In genomic region chr3:184645304-184645703, GRCh38 we compare ENCODE assay signal across 13 cellular contexts.
A peak's percentile ranks its signal among the peaks of the same experiment; 100 is the strongest.
DNase-seq lines count a peak whose midpoint lies in the region; ATAC-seq, FAIRE-seq and TF ChIP-seq lines count a peak whose summit lies in the region.
"Had no signal": no experiment of that assay in that cellular context is flagged by ENCODE, and none has a peak within 500 bp of the region (broad histone marks: within the 10 kb centered on the region; RNA-seq: fewer than 3 reads in every experiment).

No MANE protein-coding gene starts in this region.

- H3K4me3 ChIP-seq in PC-3 (ENCODE audit: low read length) = no peak overlapping the region
- H3K4me3 ChIP-seq in transverse colon = no peak overlapping the region
- H3K4me3 ChIP-seq: esophagus muscularis mucosa, thyroid gland had no signal

- CTCF ChIA-PET in PC-3 (lab: Charles Lee) = no interaction called here

- no peak overlapping the region for H2AFZ ChIP-seq in PC-3 (ENCODE audit: low read length)

- H3K27ac ChIP-seq in PC-3 (ENCODE audit: low read length) (no peak overlapping the region), transverse colon (no peak overlapping the region)
- H3K27ac ChIP-seq: esophagus muscularis mucosa, thyroid gland had no signal

- POLR2A ChIA-PET in PC-3 (lab: Charles Lee; ENCODE audit: unreplicated experiment) = no interaction called here

- H3K27me3 ChIP-seq in PC-3 (ENCODE audit: low read length) (no peaks in the 10 kb centered on the region), transverse colon (no peaks in the 10 kb centered on the region)
- H3K27me3 ChIP-seq: esophagus muscularis mucosa, thyroid gland had no signal

- H3K36me3 ChIP-seq in PC-3 (ENCODE audit: low read depth, low read length) (no peaks in the 10 kb centered on the region), transverse colon (no peaks in the 10 kb centered on the region)
- H3K36me3 ChIP-seq: esophagus muscularis mucosa, thyroid gland had no signal

- H3K79me2 ChIP-seq in PC-3 (ENCODE audit: low read length) = no peaks in the 10 kb centered on the region

- TF ChIP-seq EP300 in transverse colon (IDR thresholded peaks at IDR 0.05; ENCODE audit: low read depth) = no peak

- in situ Hi-C loops in transverse colon (cut with MboI; ENCODE audit: low pct_ligation_motif_present in 1 of 4, low pct_unique_long_range_greater_than_20kb in 1 of 4, low sequenced_read_pairs in 3 of 4) = no loop called here

- H3K9me2 ChIP-seq in PC-3 (replicated peaks; ENCODE audit: low read length) = no peaks in the 10 kb centered on the region

- no peak overlapping the region for H3K4me2 ChIP-seq in PC-3 (ENCODE audit: low read length)

- BruUV-seq in PC-3 (replicated peaks; lab: Mats Ljungman, UMichigan) = no TSS peak

- H3K9ac ChIP-seq in PC-3 (ENCODE audit: low read length) = no peak overlapping the region

- TF ChIP-seq POLR2A in transverse colon (IDR thresholded peaks at IDR 0.05) = no peak

- FAIRE-seq in islet of Langerhans (lab: Jason Lieb, UNC) = peak; percentile 76
- FAIRE-seq: D721Med had no signal

- no peaks in the 10 kb centered on the region for H4K20me1 ChIP-seq in PC-3 (ENCODE audit: low read length)

- DNase-seq in NCI-H2227 (lab: John Stamatoyannopoulos, UW; ENCODE audit: unreplicated experiment) (peak; percentile 19), NCI-H2227 treated with DMSO at 0.1 percent for 48 hours (lab: John Stamatoyannopoulos, UW) (no peak), PC-3 (no peak), transverse colon (peak; percentile 27), hypothalamus (lab: John Stamatoyannopoulos, UW) (no peak), NCI-H2171 treated with DMSO at 0.1 percent for 48 hours (lab: John Stamatoyannopoulos, UW) (no peak)
- DNase-seq: activated naive CD4-positive, alpha-beta T cell treated with anti-CD3 and anti-CD28 coated beads, Interleukin-2, amount 10 ng/mL, durations not matched to agents 7 days and 5 days; thyroid gland had no signal

- H3K9me3 ChIP-seq in PC-3 (ENCODE audit: low read length) (no peaks in the 10 kb centered on the region), transverse colon (no peaks in the 10 kb centered on the region)
- H3K9me3 ChIP-seq: esophagus muscularis mucosa, thyroid gland had no signal

- ATAC-seq in PC-3 (peak; percentile 22; the same call in 1 of the 2 replicates), HG03175 (IDR thresholded peaks at IDR 0.05; ENCODE audit: unreplicated experiment) (no peak)
- ATAC-seq: HCT116 had no signal

- no peaks in the 10 kb centered on the region for H3K4me1 ChIP-seq in PC-3 (ENCODE audit: insufficient read depth, low read length)
- H3K4me1 ChIP-seq in transverse colon = peaks cover 0 to 9% (median 6%) of the 10 kb centered on the region in 4 donors
- H3K4me1 ChIP-seq: esophagus muscularis mucosa, thyroid gland had no signal

- no peak for TF ChIP-seq CTCF in PC-3 (conservative IDR thresholded peaks at IDR 0.05; ENCODE audit: low read depth, low read length)
- no peak for TF ChIP-seq CTCF in transverse colon (IDR thresholded peaks at IDR 0.05)

- no peaks in the 10 kb centered on the region for H3F3A ChIP-seq in PC-3 (ENCODE audit: low read length, unreplicated experiment)

- WGBS in transverse colon (ENCODE audit: low coverage in 1 of 2), 2 donors = 70% methylated on average over 1 of the region's 1 CpG; no CpG with 5 or more reads in 1 of the 2 donors

- intact Hi-C loops in PC-3 (cut with micrococcal nuclease) (no loop called here), transverse colon (cut with DNase I; ENCODE audit: low total_unique reads) (no loop called here)

Comparison
In these comparisons a context has a peak if more than half of its experiments do, and no peak if none do; other contexts are left out.
1. DNase-seq: peak in NCI-H2227 (single experiment) and transverse colon (single experiment); none in NCI-H2227 treated with DMSO at 0.1 percent for 48 hours (single experiment), PC-3 (single experiment), hypothalamus (0 of 51) and NCI-H2171 treated with DMSO at 0.1 percent for 48 hours (single experiment).